ENCODE assay signal across 19 cellular contexts in the genomic region with DNA sequence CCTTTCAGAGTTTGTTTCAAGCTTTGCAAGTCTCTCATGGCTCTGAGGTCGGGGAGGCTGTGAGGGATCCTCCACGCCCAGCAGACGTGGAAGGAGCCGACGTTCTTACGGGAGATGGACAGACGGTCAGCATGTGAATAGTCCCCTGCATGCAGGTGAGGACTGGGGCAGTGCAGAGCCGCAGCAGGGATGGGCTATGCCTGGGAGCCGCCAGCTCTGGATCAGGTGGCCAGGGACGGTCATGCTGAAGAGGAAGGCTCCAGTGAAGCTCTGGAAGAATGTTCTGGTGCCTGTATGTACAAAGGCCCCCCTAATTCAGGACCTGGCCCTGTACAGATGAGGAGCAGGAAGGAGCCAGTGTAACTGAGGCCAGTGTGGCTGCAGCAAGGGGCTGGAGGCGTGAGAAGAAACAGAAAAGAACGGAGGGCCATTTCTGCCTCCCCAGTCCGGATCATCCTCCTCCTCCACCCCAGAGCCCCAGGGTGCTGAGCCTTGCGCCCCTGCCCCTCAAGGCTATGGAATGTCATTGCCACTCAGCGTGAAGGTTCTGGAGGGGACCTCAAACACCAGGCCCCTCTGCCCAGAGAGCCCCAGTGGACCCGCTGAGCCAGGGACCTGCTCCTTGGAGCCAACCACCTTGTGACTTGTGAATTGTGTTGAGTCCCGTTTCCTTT.
"Had no signal": no experiment of that assay in that cellular context is flagged by ENCODE, and none has a peak within 500 bp of the region (broad histone marks: within the 10 kb centered on the region; RNA-seq: fewer than 3 reads in every experiment).

No MANE protein-coding gene starts in this region.

- FAIRE-seq: astrocyte, endothelial cell of umbilical vein had no signal

- DNase-seq: activated B cell treated with CpG ODN at 0.5 μM for 24 hours; activated CD4-positive, alpha-beta T cell treated with anti-CD3 and anti-CD28 coated beads for 36 hours; activated CD4-positive, alpha-beta T cell treated with anti-CD3 and anti-CD28 coated beads, Interleukin-2, amount 50 U/mL, for 48 hours; activated naive CD8-positive, alpha-beta T cell treated with anti-CD3 and anti-CD28 coated beads for 36 hours; central memory CD4-positive, alpha-beta T cell; effector memory CD8-positive, alpha-beta T cell; foreskin melanocyte; left cardiac atrium; retina; stimulated activated CD4-positive, alpha-beta T cell treated with anti-CD3 and anti-CD28 coated beads, Interleukin-12 subunit alpha, Interleukin-12 subunit beta, amount 100 ng/mL, for 4 hours; stimulated activated CD4-positive, alpha-beta T cell treated with anti-CD3 and anti-CD28 coated beads, Interleukin-4, amount 100 ng/mL, for 4 hours; stimulated activated naive CD8-positive, alpha-beta T cell treated with anti-CD3 and anti-CD28 coated beads, Interleukin-15, Interleukin-2, amounts not matched to agents 100 U/mL and 50 U/mL, for 24 hours; substantia nigra; T1000; thyroid gland had no signal

- ATAC-seq: activated CD4-positive, alpha-beta T cell treated with anti-CD3 and anti-CD28 coated beads for 36 hours; activated T-helper 17 cell treated with anti-CD3 and anti-CD28 coated beads, Interleukin-2, amount 50 U/mL, for 72 hours; effector memory CD8-positive, alpha-beta T cell; esophagus mucosa; left cardiac atrium had no signal

- H3K4me3 ChIP-seq: thyroid gland had no signal

- H3K9me3 ChIP-seq: thyroid gland had no signal

- H3K27ac ChIP-seq: thyroid gland had no signal

- H3K36me3 ChIP-seq: thyroid gland had no signal
